Comparison of ENCODE assay signal across 8 cellular contexts in the genomic region with DNA sequence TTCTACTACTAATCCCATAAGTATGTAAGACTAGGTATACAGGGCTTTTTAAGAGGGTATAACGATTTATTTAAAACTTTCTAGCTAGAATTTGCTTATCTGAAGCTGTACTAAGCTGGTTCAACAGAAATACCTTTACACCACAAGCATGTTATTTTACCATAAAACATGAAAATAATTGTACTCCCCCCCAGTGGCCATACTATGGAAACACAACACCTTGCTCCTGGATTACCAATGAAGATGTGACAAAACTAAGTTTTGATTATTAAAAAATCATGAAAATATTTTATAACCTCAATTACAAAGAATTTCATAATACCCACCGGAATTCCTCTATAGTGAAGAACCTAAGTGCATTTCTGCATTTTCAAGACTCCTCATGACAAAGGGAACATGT. TPM values are rescaled to one million over a fixed set of nuclear protein-coding genes. Genes with fewer than 3 reads are reported as not detected.
DNase-seq lines count a peak whose midpoint lies in the region; ATAC-seq, FAIRE-seq and TF ChIP-seq lines count a peak whose summit lies in the region.

No MANE protein-coding gene starts in this region.

- H4K20me1 ChIP-seq in GM23338 (replicated peaks; ENCODE audit: insufficient read depth) (no peaks in the 10 kb centered on the region), hepatocyte (ENCODE audit: insufficient read depth, poor library complexity, severe bottlenecking) (peaks cover 3% of the 10 kb centered on the region)

- no peaks in the 10 kb centered on the region for H3K9me3 ChIP-seq in hepatocyte (ENCODE audit: low read depth)

- H3K27me3 ChIP-seq in GM23338 (ENCODE audit: insufficient read depth): no peaks in the 10 kb centered on the region
- H3K27me3 ChIP-seq in hepatocyte: no peaks in the 10 kb centered on the region

- H2AFZ ChIP-seq in GM23338: no peak overlapping the region
- H2AFZ ChIP-seq in hepatocyte: no peak overlapping the region

- no peaks in the 10 kb centered on the region for H3K36me3 ChIP-seq in GM23338 (ENCODE audit: insufficient read depth)
- no peaks in the 10 kb centered on the region for H3K36me3 ChIP-seq in hepatocyte (replicated peaks; ENCODE audit: insufficient read depth, low read depth)

- H3K9me2 ChIP-seq in GM23338 (ENCODE audit: insufficient read depth) (no peaks in the 10 kb centered on the region), hepatocyte (replicated peaks; ENCODE audit: insufficient read depth) (no peaks in the 10 kb centered on the region)

- H3K27ac ChIP-seq in GM23338 (ENCODE audit: low read depth): no peak overlapping the region
- H3K27ac ChIP-seq in hepatocyte: peak overlapping the region; percentile 93

- H3K27ac Mint-ChIP-seq in GM23338: no peak overlapping the region

- DNase-seq in D721Med (ENCODE audit: insufficient read length, low spot score) (no peak), GM23338 (ENCODE audit: low spot score) (no peak), SK-MEL-5 (ENCODE audit: low read depth, low spot score) (peak; percentile 41), hepatocyte (ENCODE audit: low spot score) (no peak), hippocampal formation (lab: John Stamatoyannopoulos, UW) (no peak), G401 (ENCODE audit: low spot score) (no peak), NCI-H1930 (lab: John Stamatoyannopoulos, UW) (no peak), DMS79 (lab: John Stamatoyannopoulos, UW) (no peak)

- H3K4me3 ChIP-seq in GM23338 (no peak overlapping the region), hepatocyte (no peak overlapping the region)

- no peaks in the 10 kb centered on the region for H3K9me3 Mint-ChIP-seq in GM23338

- no peak overlapping the region for H3K4me2 ChIP-seq in GM23338
- peak overlapping the region; percentile 4 for H3K4me2 ChIP-seq in hepatocyte

- FAIRE-seq in D721Med (lab: Jason Lieb, UNC): peak; percentile 6

- WGBS in hepatocyte (ENCODE audit: low lambda C conversion rate, missing lambda C conversion rate): 68% methylated on average over 2 of the region's 2 CpGs

- H3K4me1 ChIP-seq in GM23338 (ENCODE audit: insufficient read depth) (peaks cover 24% of the 10 kb centered on the region), hepatocyte (ENCODE audit: insufficient read depth) (peaks cover 55% of the 10 kb centered on the region)

- no peak overlapping the region for H3K4me3 Mint-ChIP-seq in GM23338

- H3K4me1 Mint-ChIP-seq in GM23338: peaks cover 37% of the 10 kb centered on the region

- H3K27me3 Mint-ChIP-seq in GM23338 (ENCODE audit: insufficient read depth, low read depth, poor library complexity): peaks cover 3% of the 10 kb centered on the region

- no peaks in the 10 kb centered on the region for H3F3A ChIP-seq in GM23338 (replicated peaks; ENCODE audit: low read depth)

- no peak for ATAC-seq in GM23338

- in situ Hi-C loops in SK-MEL-5 (cut with HindIII; ENCODE audit: low pct_unique_long_range_greater_than_20kb, low sequenced_read_pairs) (no loop called here), G401 (cut with HindIII; ENCODE audit: low sequenced_read_pairs) (no loop called here)

- H3K79me2 ChIP-seq in GM23338 (replicated peaks; ENCODE audit: insufficient read depth): peaks cover 50% of the 10 kb centered on the region
- peaks cover 84% of the 10 kb centered on the region for H3K79me2 ChIP-seq in hepatocyte

- peak; percentile 25 for TF ChIP-seq CTCF in D721Med (IDR thresholded peaks at IDR 0.05; ENCODE audit: insufficient read depth, missing control alignments)
- peak; percentile 41 to 67 for TF ChIP-seq CTCF in GM23338 (conservative IDR thresholded peaks at IDR 0.05; ENCODE audit: low read depth in 2 of 2)
- peak; percentile 39 for TF ChIP-seq CTCF in hepatocyte (IDR thresholded peaks at IDR 0.05; ENCODE audit: poor library complexity)

- peaks cover 10% of the 10 kb centered on the region; the same call in 2 of the 3 replicates for H3K36me3 Mint-ChIP-seq in GM23338 (ENCODE audit: low read depth)

TF ChIP-seq in GM23338, 12 proteins besides CTCF, POLR2A, EP300 and RAD21 (continues in another document):
- no peak for TF ChIP-seq STAT1 (IDR thresholded peaks at IDR 0.05; ENCODE audit: unreplicated experiment)
- TF ChIP-seq, protein P1, sequence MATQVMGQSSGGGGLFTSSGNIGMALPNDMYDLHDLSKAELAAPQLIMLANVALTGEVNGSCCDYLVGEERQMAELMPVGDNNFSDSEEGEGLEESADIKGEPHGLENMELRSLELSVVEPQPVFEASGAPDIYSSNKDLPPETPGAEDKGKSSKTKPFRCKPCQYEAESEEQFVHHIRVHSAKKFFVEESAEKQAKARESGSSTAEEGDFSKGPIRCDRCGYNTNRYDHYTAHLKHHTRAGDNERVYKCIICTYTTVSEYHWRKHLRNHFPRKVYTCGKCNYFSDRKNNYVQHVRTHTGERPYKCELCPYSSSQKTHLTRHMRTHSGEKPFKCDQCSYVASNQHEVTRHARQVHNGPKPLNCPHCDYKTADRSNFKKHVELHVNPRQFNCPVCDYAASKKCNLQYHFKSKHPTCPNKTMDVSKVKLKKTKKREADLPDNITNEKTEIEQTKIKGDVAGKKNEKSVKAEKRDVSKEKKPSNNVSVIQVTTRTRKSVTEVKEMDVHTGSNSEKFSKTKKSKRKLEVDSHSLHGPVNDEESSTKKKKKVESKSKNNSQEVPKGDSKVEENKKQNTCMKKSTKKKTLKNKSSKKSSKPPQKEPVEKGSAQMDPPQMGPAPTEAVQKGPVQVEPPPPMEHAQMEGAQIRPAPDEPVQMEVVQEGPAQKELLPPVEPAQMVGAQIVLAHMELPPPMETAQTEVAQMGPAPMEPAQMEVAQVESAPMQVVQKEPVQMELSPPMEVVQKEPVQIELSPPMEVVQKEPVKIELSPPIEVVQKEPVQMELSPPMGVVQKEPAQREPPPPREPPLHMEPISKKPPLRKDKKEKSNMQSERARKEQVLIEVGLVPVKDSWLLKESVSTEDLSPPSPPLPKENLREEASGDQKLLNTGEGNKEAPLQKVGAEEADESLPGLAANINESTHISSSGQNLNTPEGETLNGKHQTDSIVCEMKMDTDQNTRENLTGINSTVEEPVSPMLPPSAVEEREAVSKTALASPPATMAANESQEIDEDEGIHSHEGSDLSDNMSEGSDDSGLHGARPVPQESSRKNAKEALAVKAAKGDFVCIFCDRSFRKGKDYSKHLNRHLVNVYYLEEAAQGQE (IDR thresholded peaks at IDR 0.05; ENCODE audit: unreplicated experiment): no peak
- TF ChIP-seq ZNF331 (CRISPR knock-in tag; IDR thresholded peaks at IDR 0.05; ENCODE audit: low read depth): no peak

RNA-seq across cellular contexts. Expression of gene LPIN2, which starts 27.3 kb away (rescaled TPM):
- total RNA-seq in GM23338 (2014; rRNA removed; shearing (Covaris generic)): 10.5 and 10.8 TPM in 2 replicates
- polyA plus RNA-seq in GM23338 (2016; fragmentation: Nextera tagmentation; extraction: Ambion mirVana) (9.0 and 10.1 TPM in 2 replicates), hepatocyte (28.2 and 29.1 TPM in 2 replicates)
- 11.7 and 12.9 TPM in 2 replicates for total RNA-seq in SK-MEL-5 (2014; rRNA removed; shearing (Covaris generic))
- polyA plus RNA-seq in SK-MEL-5 (2015; cell fraction: cytosol; rRNA removed): 9.3 and 14.7 TPM in 2 replicates
- 13.5 and 17.4 TPM in 2 replicates for polyA plus RNA-seq in SK-MEL-5 (2015; cell fraction: nucleus; rRNA removed)
- total RNA-seq in hepatocyte: 62.1 and 71.2 TPM in 2 replicates
- 23.2 and 33.5 TPM in 2 replicates for total RNA-seq in G401 (2014; rRNA removed; shearing (Covaris generic))
